Comparison of ENCODE assay signal across 28 cellular contexts in the genomic region with DNA sequence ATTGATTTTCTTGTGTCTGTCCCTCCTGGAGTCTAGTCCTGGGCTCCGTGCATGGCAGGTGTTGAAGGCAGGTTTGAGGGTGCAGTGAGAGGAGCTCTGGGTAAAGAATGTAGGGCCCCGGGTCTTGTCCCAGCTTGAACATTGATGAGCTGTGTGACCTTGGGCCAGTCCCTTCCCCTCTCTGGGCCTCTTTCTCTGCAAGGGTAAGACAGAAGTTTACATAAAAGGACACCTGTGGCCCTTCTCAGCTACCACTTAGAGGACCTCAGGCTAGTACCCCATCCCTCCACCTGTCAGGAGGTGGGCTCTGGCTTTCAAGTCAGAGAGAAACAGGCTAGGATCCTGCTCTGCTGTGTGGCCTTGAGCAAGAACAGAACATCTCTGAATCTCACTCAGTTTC.
"Had no signal": no experiment of that assay in that cellular context is flagged by ENCODE, and none has a peak within 500 bp of the region (broad histone marks: within the 10 kb centered on the region; RNA-seq: fewer than 3 reads in every experiment).

No MANE protein-coding gene starts in this region.

- H3K27me3 ChIP-seq: colonic mucosa had no signal

- H3K36me3 ChIP-seq: colonic mucosa, esophagus muscularis mucosa, esophagus squamous epithelium, gastrocnemius medialis, gastroesophageal sphincter, heart left ventricle, heart right ventricle had no signal

- H3K9me3 Mint-ChIP-seq: dendritic cell treated with granulocyte-macrophage colony-stimulating factor and Interleukin-4, amounts not matched to agents 40 ng/mL and 50 ng/mL, for 4 days; endodermal cell had no signal

- H3K27ac Mint-ChIP-seq: dendritic cell treated with granulocyte-macrophage colony-stimulating factor and Interleukin-4, amounts not matched to agents 40 ng/mL and 50 ng/mL, for 4 days; effector memory CD8-positive, alpha-beta T cell; endodermal cell had no signal

- H3K27ac ChIP-seq: colonic mucosa, coronary artery, dorsolateral prefrontal cortex, epithelial cell of prostate, esophagus muscularis mucosa, esophagus squamous epithelium, foreskin keratinocyte, gastrocnemius medialis, gastroesophageal sphincter, heart left ventricle, heart right ventricle had no signal

- H3K4me3 Mint-ChIP-seq: dendritic cell treated with granulocyte-macrophage colony-stimulating factor and Interleukin-4, amounts not matched to agents 40 ng/mL and 50 ng/mL, for 4 days; effector memory CD8-positive, alpha-beta T cell; endodermal cell had no signal

- ATAC-seq: effector memory CD8-positive, alpha-beta T cell; esophagus mucosa; foreskin keratinocyte; gastrocnemius medialis; gastroesophageal sphincter; heart left ventricle; heart right ventricle had no signal

- H3K4me1 Mint-ChIP-seq: endodermal cell had no signal

- H3K4me3 ChIP-seq: colonic mucosa, coronary artery, dorsolateral prefrontal cortex, esophagus muscularis mucosa, esophagus squamous epithelium, gastrocnemius medialis, gastroesophageal sphincter, heart left ventricle, heart right ventricle had no signal

- DNase-seq: colonic mucosa; cortex of kidney; dermis blood vessel endothelial cell; dorsolateral prefrontal cortex; effector CD4-positive, alpha-beta T cell; effector CD8-positive, alpha-beta T cell; effector memory CD4-positive, alpha-beta T cell; effector memory CD8-positive, alpha-beta T cell; endodermal cell; erythroblast; esophagus squamous epithelium; foreskin fibroblast; foreskin keratinocyte; foreskin melanocyte; gastrocnemius medialis; glutamatergic neuron; head of caudate nucleus; heart left ventricle; heart right ventricle had no signal

- H3K9me3 ChIP-seq: colonic mucosa had no signal

- H3K4me1 ChIP-seq: colonic mucosa, esophagus muscularis mucosa, esophagus squamous epithelium, foreskin keratinocyte, gastrocnemius medialis, gastroesophageal sphincter, heart left ventricle, heart right ventricle had no signal

- FAIRE-seq: colon, endometrium, frontal cortex had no signal
